In genomic region chr3:130111185-130111864, GRCh38 we compare ENCODE assay signal across 8 cellular contexts. TPM values are rescaled to one million over a fixed set of nuclear protein-coding genes. Genes with fewer than 3 reads are reported as not detected.
DNase-seq lines count a peak whose midpoint lies in the region; ATAC-seq and TF ChIP-seq lines count a peak whose summit lies in the region.

No MANE protein-coding gene starts in this region.

- TF ChIP-seq EP300 in esophagus muscularis mucosa (IDR thresholded peaks at IDR 0.05), result no peak

- peaks cover 9 to 21% (median 19%) of the 10 kb centered on the region in 4 donors for H3K4me1 ChIP-seq in esophagus muscularis mucosa

- peak overlapping the region; percentile 65 to 92 (median 83) for H3K4me3 ChIP-seq in esophagus muscularis mucosa

- no peaks in the 10 kb centered on the region for H3K36me3 ChIP-seq in esophagus muscularis mucosa

- no peaks in the 10 kb centered on the region for H3K27me3 ChIP-seq in esophagus muscularis mucosa

- no peaks in the 10 kb centered on the region for H3K27me3 Mint-ChIP-seq in activated T-cell treated with anti-CD3 and anti-CD28 coated beads, Interleukin-2, amount 50 U/mL, for 72 hours (ENCODE audit: low read depth)

- intact Hi-C loops in esophagus muscularis mucosa (cut with DNase I), result no loop called here

- H3K36me3 Mint-ChIP-seq in activated T-cell treated with anti-CD3 and anti-CD28 coated beads, Interleukin-2, amount 50 U/mL, for 72 hours (ENCODE audit: insufficient read depth in 2 of 2), result no peaks in the 10 kb centered on the region

- 2% methylated on average over 7 of the region's 54 CpGs for WGBS in esophagus muscularis mucosa

- H3K4me1 Mint-ChIP-seq in activated T-cell treated with anti-CD3 and anti-CD28 coated beads, Interleukin-2, amount 50 U/mL, for 72 hours (ENCODE audit: low read depth), result peaks cover 33% of the 10 kb centered on the region

- TF ChIP-seq POLR2A in esophagus muscularis mucosa (IDR thresholded peaks at IDR 0.05; ENCODE audit: low read depth), result no peak

- ATAC-seq in GM21737 (IDR thresholded peaks at IDR 0.05; ENCODE audit: unreplicated experiment), result peak; percentile 100
- peak; percentile 100 for ATAC-seq in activated T-cell treated with anti-CD3 and anti-CD28 coated beads, Interleukin-2, amount 50 U/mL, for 72 hours (replicated peaks in 1 of 2)

- H3K4me3 Mint-ChIP-seq in activated T-cell treated with anti-CD3 and anti-CD28 coated beads, Interleukin-2, amount 50 U/mL, for 72 hours, result peak overlapping the region; percentile 94 to 97

- peak; percentile 83 for DNase-seq in DMS53 treated with DMSO at 0.1 percent for 48 hours (lab: John Stamatoyannopoulos, UW; ENCODE audit: unreplicated experiment)
- DNase-seq in KG1 (lab: John Stamatoyannopoulos, UW), result peak; percentile 95
- peak; percentile 99 to 100 for DNase-seq in activated T-cell treated with anti-CD3 and anti-CD28 coated beads, Interleukin-2, amount 50 U/mL, for 72 hours
- peak; percentile 100 for DNase-seq in esophagus muscularis mucosa (ENCODE audit: extremely low spot score)
- peak; percentile 99 for DNase-seq in myocyte (ENCODE audit: low read depth)
- DNase-seq in stimulated activated CD8-positive, alpha-beta memory T cell treated with anti-CD3 and anti-CD28 coated beads, Interleukin-7, amount 100 ng/mL, for 4 hours (ENCODE audit: low read depth in 2 of 2), result peak; percentile 99

- TF ChIP-seq CTCF in esophagus muscularis mucosa (IDR thresholded peaks at IDR 0.05), result no peak

- H3K27ac ChIP-seq in esophagus muscularis mucosa (replicated peaks in 1 of 4), result peak overlapping the region; percentile 85 to 93 (median 92)

- H3K9me3 ChIP-seq in esophagus muscularis mucosa, result no peaks in the 10 kb centered on the region

- H3K9me3 Mint-ChIP-seq in activated T-cell treated with anti-CD3 and anti-CD28 coated beads, Interleukin-2, amount 50 U/mL, for 72 hours, result no peaks in the 10 kb centered on the region

- peak overlapping the region; percentile 93 for H3K27ac Mint-ChIP-seq in activated T-cell treated with anti-CD3 and anti-CD28 coated beads, Interleukin-2, amount 50 U/mL, for 72 hours

TF ChIP-seq in PFSK-1, 5 proteins besides CTCF, POLR2A, EP300 and RAD21:
- TF ChIP-seq POLR2AphosphoS5 (IDR thresholded peaks at IDR 0.05; ENCODE audit: low read depth, low read length), result peak; percentile 34; the same call in 1 of the 2 replicates
- TF ChIP-seq SIN3A (IDR thresholded peaks at IDR 0.05; ENCODE audit: borderline replicate concordance, insufficient read depth, low read length), result no peak
- TF ChIP-seq TAF1 (IDR thresholded peaks at IDR 0.05; ENCODE audit: borderline replicate concordance, insufficient read depth, low read length), result 0 out of 2 replicates have a peak, but pooled peaks have one; percentile 35
- no peak for TF ChIP-seq REST (IDR thresholded peaks at IDR 0.05; ENCODE audit: insufficient read depth in 1 of 2, low read depth in 2 of 2, low read length in 2 of 2)
- TF ChIP-seq FOXP2 (optimal IDR thresholded peaks at IDR 0.05; ENCODE audit: borderline replicate concordance, extremely low read depth, extremely low read length, insufficient read depth), result no peak

RNA-seq across cellular contexts. Expression of gene ALG1L2, which starts 29.7 kb away (rescaled TPM):
- polyA plus RNA-seq in PFSK-1 (2012; ENCODE audit: insufficient read length, low read depth), result not detected
- not detected for total RNA-seq in activated T-cell treated with anti-CD3 and anti-CD28 coated beads, Interleukin-2, amount 50 U/mL, for 72 hours
- total RNA-seq in esophagus muscularis mucosa (1 to 10 TPM in 1 of 4 donors, not detected in 3; 1.3 TPM), myocyte (not detected in 2 replicates)
- 0.15 TPM for polyA plus RNA-seq in myocyte (2012)

Comparison
In these comparisons a context has a peak if more than half of its experiments do, and no peak if none do; other contexts are left out.
1. Peak in every context shown above with its lines: DNase-seq, ATAC-seq, H3K4me3 ChIP-seq and H3K27ac ChIP-seq.